Comparison of ENCODE assay signal across 1 cellular context in the genomic region with DNA sequence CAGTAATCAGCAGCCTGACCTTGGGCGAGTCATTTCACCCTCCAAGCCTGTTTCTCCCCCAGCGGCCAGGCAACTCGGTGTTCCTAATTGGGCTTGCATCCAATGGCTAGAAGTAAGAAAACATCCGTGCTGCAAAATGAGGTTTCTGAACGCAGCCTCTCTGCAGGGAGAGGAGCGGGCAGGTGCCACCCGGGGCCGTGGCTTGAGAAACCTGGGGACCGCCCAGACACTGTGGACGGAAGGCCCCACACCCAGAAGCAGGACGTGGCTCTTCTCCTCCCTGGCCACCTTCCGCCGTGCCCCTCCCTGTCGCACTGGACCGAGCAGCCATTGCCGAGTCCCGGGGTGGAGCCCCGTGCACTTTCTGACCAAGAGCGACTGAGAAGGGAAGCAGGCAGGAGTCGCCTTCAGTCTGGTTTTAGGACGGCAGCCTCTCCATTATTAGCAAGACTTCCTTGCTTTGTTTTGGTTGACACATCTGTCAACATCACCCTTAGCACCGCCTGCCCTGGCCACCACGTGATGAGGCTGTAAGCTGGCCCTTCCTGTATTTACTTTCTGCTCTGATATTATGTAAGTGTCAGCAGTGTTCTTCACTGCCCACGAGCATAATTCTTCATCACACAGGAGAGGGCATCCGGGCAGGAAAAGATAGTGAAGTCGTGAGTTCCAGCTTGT.
TF ChIP-seq lines count a peak whose summit lies in the region.

No MANE protein-coding gene starts in this region.

TF ChIP-seq in HepG2, 621 proteins besides CTCF, POLR2A, EP300 and RAD21 (continued from another document and continues in another):
- peak; percentile 78; the same call in 1 of the 2 replicates for TF ChIP-seq ZNF589 (CRISPR knock-in tag; conservative IDR thresholded peaks at IDR 0.05)
- TF ChIP-seq ZBTB38 (CRISPR knock-in tag; IDR thresholded peaks at IDR 0.05): no peak; the same call in 1 of the 2 replicates
- TF ChIP-seq ZNF484 (CRISPR knock-in tag; IDR thresholded peaks at IDR 0.05; ENCODE audit: borderline replicate concordance, low read depth): no peak
- TF ChIP-seq DPF2 (CRISPR knock-in tag; IDR thresholded peaks at IDR 0.05; ENCODE audit: borderline replicate concordance, low read depth): no peak; the same call in 1 of the 2 replicates
- TF ChIP-seq KLF15 (CRISPR knock-in tag; IDR thresholded peaks at IDR 0.05; ENCODE audit: borderline replicate concordance): no peak
- peak; percentile 75; the same call in 1 of the 2 replicates for TF ChIP-seq CHCHD3 (CRISPR knock-in tag; IDR thresholded peaks at IDR 0.05)
- TF ChIP-seq PHF8 (CRISPR knock-in tag; IDR thresholded peaks at IDR 0.05): no peak; the same call in 1 of the 2 replicates
- TF ChIP-seq, protein P1, sequence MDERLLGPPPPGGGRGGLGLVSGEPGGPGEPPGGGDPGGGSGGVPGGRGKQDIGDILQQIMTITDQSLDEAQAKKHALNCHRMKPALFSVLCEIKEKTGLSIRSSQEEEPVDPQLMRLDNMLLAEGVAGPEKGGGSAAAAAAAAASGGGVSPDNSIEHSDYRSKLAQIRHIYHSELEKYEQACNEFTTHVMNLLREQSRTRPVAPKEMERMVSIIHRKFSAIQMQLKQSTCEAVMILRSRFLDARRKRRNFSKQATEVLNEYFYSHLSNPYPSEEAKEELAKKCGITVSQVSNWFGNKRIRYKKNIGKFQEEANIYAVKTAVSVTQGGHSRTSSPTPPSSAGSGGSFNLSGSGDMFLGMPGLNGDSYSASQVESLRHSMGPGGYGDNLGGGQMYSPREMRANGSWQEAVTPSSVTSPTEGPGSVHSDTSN (CRISPR knock-in tag; IDR thresholded peaks at IDR 0.05): peak; percentile 57
- no peak; the same call in 1 of the 2 replicates for TF ChIP-seq ZBTB2 (CRISPR knock-in tag; IDR thresholded peaks at IDR 0.05; ENCODE audit: low read depth)
- no peak for TF ChIP-seq ZNF235 (CRISPR knock-in tag; IDR thresholded peaks at IDR 0.05; ENCODE audit: borderline replicate concordance)
- peak; percentile 89; the same call in 1 of the 2 replicates for TF ChIP-seq SSRP1 (CRISPR knock-in tag; IDR thresholded peaks at IDR 0.05)
- TF ChIP-seq ZNF232 (CRISPR knock-in tag; IDR thresholded peaks at IDR 0.05; ENCODE audit: borderline replicate concordance): peak; percentile 71
- TF ChIP-seq, protein P2, sequence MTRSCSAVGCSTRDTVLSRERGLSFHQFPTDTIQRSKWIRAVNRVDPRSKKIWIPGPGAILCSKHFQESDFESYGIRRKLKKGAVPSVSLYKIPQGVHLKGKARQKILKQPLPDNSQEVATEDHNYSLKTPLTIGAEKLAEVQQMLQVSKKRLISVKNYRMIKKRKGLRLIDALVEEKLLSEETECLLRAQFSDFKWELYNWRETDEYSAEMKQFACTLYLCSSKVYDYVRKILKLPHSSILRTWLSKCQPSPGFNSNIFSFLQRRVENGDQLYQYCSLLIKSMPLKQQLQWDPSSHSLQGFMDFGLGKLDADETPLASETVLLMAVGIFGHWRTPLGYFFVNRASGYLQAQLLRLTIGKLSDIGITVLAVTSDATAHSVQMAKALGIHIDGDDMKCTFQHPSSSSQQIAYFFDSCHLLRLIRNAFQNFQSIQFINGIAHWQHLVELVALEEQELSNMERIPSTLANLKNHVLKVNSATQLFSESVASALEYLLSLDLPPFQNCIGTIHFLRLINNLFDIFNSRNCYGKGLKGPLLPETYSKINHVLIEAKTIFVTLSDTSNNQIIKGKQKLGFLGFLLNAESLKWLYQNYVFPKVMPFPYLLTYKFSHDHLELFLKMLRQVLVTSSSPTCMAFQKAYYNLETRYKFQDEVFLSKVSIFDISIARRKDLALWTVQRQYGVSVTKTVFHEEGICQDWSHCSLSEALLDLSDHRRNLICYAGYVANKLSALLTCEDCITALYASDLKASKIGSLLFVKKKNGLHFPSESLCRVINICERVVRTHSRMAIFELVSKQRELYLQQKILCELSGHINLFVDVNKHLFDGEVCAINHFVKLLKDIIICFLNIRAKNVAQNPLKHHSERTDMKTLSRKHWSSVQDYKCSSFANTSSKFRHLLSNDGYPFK (CRISPR knock-in tag; IDR thresholded peaks at IDR 0.05; ENCODE audit: borderline replicate concordance): no peak
- TF ChIP-seq PLRG1 (conservative IDR thresholded peaks at IDR 0.05): no peak
- no peak for TF ChIP-seq ZMYM3 (CRISPR knock-in tag; IDR thresholded peaks at IDR 0.05)
- peak; percentile 78; the same call in 1 of the 2 replicates for TF ChIP-seq HNF1B (CRISPR knock-in tag; IDR thresholded peaks at IDR 0.05)
- TF ChIP-seq ZNF558 (CRISPR knock-in tag; IDR thresholded peaks at IDR 0.05; ENCODE audit: borderline replicate concordance): peak; percentile 6; the same call in 1 of the 2 replicates
- peak; percentile 57 for TF ChIP-seq KMT2B (CRISPR knock-in tag; IDR thresholded peaks at IDR 0.05)
- no peak for TF ChIP-seq ARID3A (IDR thresholded peaks at IDR 0.05; ENCODE audit: low read depth, low read length)
- no peak for TF ChIP-seq NFIB (CRISPR knock-in tag; IDR thresholded peaks at IDR 0.05; ENCODE audit: borderline replicate concordance)
- TF ChIP-seq ZNF83 (CRISPR knock-in tag; IDR thresholded peaks at IDR 0.05; ENCODE audit: borderline replicate concordance): no peak
- 0 out of 2 replicates have a peak, but pooled peaks have one; percentile 9 for TF ChIP-seq HMG20B (CRISPR knock-in tag; conservative IDR thresholded peaks at IDR 0.05)
- peak; percentile 93 for TF ChIP-seq USF2 (IDR thresholded peaks at IDR 0.05; ENCODE audit: low read depth, low read length)
- TF ChIP-seq USF2 (CRISPR knock-in tag; IDR thresholded peaks at IDR 0.05; ENCODE audit: borderline replicate concordance): peak; percentile 94; the same call in 1 of the 2 replicates
- peak; percentile 81 for TF ChIP-seq RBM22 (optimal IDR thresholded peaks at IDR 0.05; ENCODE audit: low read length)
- TF ChIP-seq HOXA3 (CRISPR knock-in tag; IDR thresholded peaks at IDR 0.05): peak; percentile 61; the same call in 1 of the 2 replicates
- TF ChIP-seq ELF4 (CRISPR knock-in tag; IDR thresholded peaks at IDR 0.05; ENCODE audit: borderline replicate concordance): no peak; the same call in none of the 2 replicates
- TF ChIP-seq JUN (CRISPR knock-in tag; IDR thresholded peaks at IDR 0.05): no peak
- no peak for TF ChIP-seq ZNF543 (CRISPR knock-in tag; IDR thresholded peaks at IDR 0.05)
- TF ChIP-seq ZNF761 (CRISPR knock-in tag; conservative IDR thresholded peaks at IDR 0.05): 0 out of 2 replicates have a peak, but pooled peaks have one; percentile 15
- no peak for TF ChIP-seq REST (IDR thresholded peaks at IDR 0.05; ENCODE audit: borderline replicate concordance in 1 of 2, low read depth in 1 of 2, low read length in 2 of 2)
- TF ChIP-seq, protein P3, sequence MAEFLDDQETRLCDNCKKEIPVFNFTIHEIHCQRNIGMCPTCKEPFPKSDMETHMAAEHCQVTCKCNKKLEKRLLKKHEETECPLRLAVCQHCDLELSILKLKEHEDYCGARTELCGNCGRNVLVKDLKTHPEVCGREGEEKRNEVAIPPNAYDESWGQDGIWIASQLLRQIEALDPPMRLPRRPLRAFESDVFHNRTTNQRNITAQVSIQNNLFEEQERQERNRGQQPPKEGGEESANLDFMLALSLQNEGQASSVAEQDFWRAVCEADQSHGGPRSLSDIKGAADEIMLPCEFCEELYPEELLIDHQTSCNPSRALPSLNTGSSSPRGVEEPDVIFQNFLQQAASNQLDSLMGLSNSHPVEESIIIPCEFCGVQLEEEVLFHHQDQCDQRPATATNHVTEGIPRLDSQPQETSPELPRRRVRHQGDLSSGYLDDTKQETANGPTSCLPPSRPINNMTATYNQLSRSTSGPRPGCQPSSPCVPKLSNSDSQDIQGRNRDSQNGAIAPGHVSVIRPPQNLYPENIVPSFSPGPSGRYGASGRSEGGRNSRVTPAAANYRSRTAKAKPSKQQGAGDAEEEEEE (CRISPR knock-in tag; IDR thresholded peaks at IDR 0.05; ENCODE audit: borderline replicate concordance): no peak
- no peak for TF ChIP-seq MTA3 (CRISPR knock-in tag; IDR thresholded peaks at IDR 0.05)
- no peak for TF ChIP-seq ARNT (IDR thresholded peaks at IDR 0.05)
- TF ChIP-seq KDM6A (CRISPR knock-in tag; IDR thresholded peaks at IDR 0.05; ENCODE audit: low read depth): no peak
- 0 out of 2 replicates have a peak, but pooled peaks have one; percentile 31 for TF ChIP-seq ZNF639 (CRISPR knock-in tag; conservative IDR thresholded peaks at IDR 0.05)
- TF ChIP-seq ZNF816 (CRISPR knock-in tag; IDR thresholded peaks at IDR 0.05; ENCODE audit: borderline replicate concordance): no peak
- TF ChIP-seq NR2F1 (CRISPR knock-in tag; IDR thresholded peaks at IDR 0.05): peak in 1 of 2 experiments; percentile 13; a peak in 1 of 4 replicates
